Comparison of ENCODE assay signal across 21 cellular contexts in the genomic region with DNA sequence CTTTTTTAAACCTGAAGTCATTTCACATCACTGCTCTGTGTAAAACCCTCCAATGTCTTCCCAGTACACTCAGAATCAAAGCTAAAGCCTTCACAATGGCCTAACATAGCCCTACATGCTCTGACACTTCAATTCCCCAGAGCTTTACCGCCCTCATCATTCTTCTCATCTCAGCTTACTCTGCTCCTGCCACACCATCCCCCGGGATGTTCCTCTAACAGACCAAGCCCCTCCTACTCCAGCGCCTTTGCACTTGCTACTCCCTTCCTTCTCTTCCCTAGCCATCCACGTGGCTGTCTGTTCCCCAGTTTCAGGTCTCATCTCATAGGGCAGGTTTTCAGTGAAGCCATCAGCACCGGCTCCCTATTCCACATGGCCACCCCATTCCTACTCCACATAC.
"Had no signal": no experiment of that assay in that cellular context is flagged by ENCODE, and none has a peak within 500 bp of the region (broad histone marks: within the 10 kb centered on the region; RNA-seq: fewer than 3 reads in every experiment).

No MANE protein-coding gene starts in this region.

- H3K4me1 ChIP-seq: body of pancreas, gastroesophageal sphincter, pancreas, psoas muscle, transverse colon had no signal

- H3K4me1 Mint-ChIP-seq: stimulated activated naive CD8-positive, alpha-beta T cell treated with anti-CD3 and anti-CD28 coated beads, Interleukin-15, amount 100 ng/mL, for 72 hours had no signal

- H3K4me3 Mint-ChIP-seq: activated CD4-positive, alpha-beta memory T cell treated with anti-CD3 and anti-CD28 coated beads for 36 hours; endodermal cell; natural killer cell treated with Interleukin-12 subunit alpha and Interleukin-12 subunit beta and Interleukin-15 and Interleukin-18, amount 100 ng/mL, for 72 hours; stimulated activated naive CD8-positive, alpha-beta T cell treated with anti-CD3 and anti-CD28 coated beads, Interleukin-15, amount 100 ng/mL, for 72 hours had no signal

- ATAC-seq: body of pancreas; gastroesophageal sphincter; left cardiac atrium; pancreas; psoas muscle; stimulated activated naive CD8-positive, alpha-beta T cell treated with anti-CD3 and anti-CD28 coated beads, Interleukin-15, amount 100 ng/mL, for 72 hours had no signal

- H3K27ac ChIP-seq: body of pancreas, cardiac muscle cell, gastroesophageal sphincter, heart left ventricle, pancreas, psoas muscle, right atrium auricular region, transverse colon had no signal

- H3K36me3 ChIP-seq: cardiac muscle cell, gastroesophageal sphincter, heart left ventricle, pancreas, right atrium auricular region, transverse colon had no signal

- H3K9me3 ChIP-seq: body of pancreas, gastroesophageal sphincter, heart left ventricle, pancreas, psoas muscle, right atrium auricular region, transverse colon had no signal

- H3K27me3 ChIP-seq: body of pancreas, cardiac muscle cell, gastroesophageal sphincter, pancreas, right atrium auricular region, transverse colon had no signal

- H3K27ac Mint-ChIP-seq: activated CD4-positive, alpha-beta memory T cell treated with anti-CD3 and anti-CD28 coated beads for 36 hours; endodermal cell; natural killer cell treated with Interleukin-12 subunit alpha and Interleukin-12 subunit beta and Interleukin-15 and Interleukin-18, amount 100 ng/mL, for 72 hours; stimulated activated naive CD8-positive, alpha-beta T cell treated with anti-CD3 and anti-CD28 coated beads, Interleukin-15, amount 100 ng/mL, for 72 hours had no signal

- H3K9me3 Mint-ChIP-seq: activated CD4-positive, alpha-beta memory T cell treated with anti-CD3 and anti-CD28 coated beads for 36 hours; endodermal cell; natural killer cell treated with Interleukin-12 subunit alpha and Interleukin-12 subunit beta and Interleukin-15 and Interleukin-18, amount 100 ng/mL, for 72 hours; stimulated activated naive CD8-positive, alpha-beta T cell treated with anti-CD3 and anti-CD28 coated beads, Interleukin-15, amount 100 ng/mL, for 72 hours had no signal

- H3K36me3 Mint-ChIP-seq: activated CD4-positive, alpha-beta memory T cell treated with anti-CD3 and anti-CD28 coated beads for 36 hours; natural killer cell treated with Interleukin-12 subunit alpha and Interleukin-12 subunit beta and Interleukin-15 and Interleukin-18, amount 100 ng/mL, for 72 hours had no signal

- H3K4me3 ChIP-seq: body of pancreas, cardiac muscle cell, gastroesophageal sphincter, heart left ventricle, pancreas, psoas muscle, right atrium auricular region, transverse colon had no signal

- DNase-seq: activated CD4-positive, alpha-beta memory T cell treated with anti-CD3 and anti-CD28 coated beads for 36 hours; activated CD4-positive, alpha-beta T cell treated with anti-CD3 and anti-CD28 coated beads for 4 hours; activated CD4-positive, CD25-positive, alpha-beta regulatory T cell; activated naive CD4-positive, alpha-beta T cell treated with Interleukin-2 at 50 U/mL for 16 hours; activated T-cell treated with anti-CD3 and anti-CD28 coated beads, Interleukin-2, amount 50 U/mL, for 48 hours; body of pancreas; cortex of kidney; endodermal cell; heart left ventricle; islet precursor cell; left cardiac atrium; pancreas; psoas muscle; stimulated activated CD4-positive, alpha-beta T cell treated with anti-CD3 and anti-CD28 coated beads, Interleukin-12 subunit alpha, Interleukin-12 subunit beta, amount 100 ng/mL, for 4 hours; stimulated activated CD4-positive, alpha-beta T cell treated with anti-CD3 and anti-CD28 coated beads, Interleukin-4, amount 100 ng/mL, for 4 hours; stimulated activated naive CD8-positive, alpha-beta T cell treated with anti-CD3 and anti-CD28 coated beads, Interleukin-15, amount 100 ng/mL, for 72 hours; transverse colon had no signal
